Comparison of ENCODE assay signal across 1 cellular context in the genomic region with DNA sequence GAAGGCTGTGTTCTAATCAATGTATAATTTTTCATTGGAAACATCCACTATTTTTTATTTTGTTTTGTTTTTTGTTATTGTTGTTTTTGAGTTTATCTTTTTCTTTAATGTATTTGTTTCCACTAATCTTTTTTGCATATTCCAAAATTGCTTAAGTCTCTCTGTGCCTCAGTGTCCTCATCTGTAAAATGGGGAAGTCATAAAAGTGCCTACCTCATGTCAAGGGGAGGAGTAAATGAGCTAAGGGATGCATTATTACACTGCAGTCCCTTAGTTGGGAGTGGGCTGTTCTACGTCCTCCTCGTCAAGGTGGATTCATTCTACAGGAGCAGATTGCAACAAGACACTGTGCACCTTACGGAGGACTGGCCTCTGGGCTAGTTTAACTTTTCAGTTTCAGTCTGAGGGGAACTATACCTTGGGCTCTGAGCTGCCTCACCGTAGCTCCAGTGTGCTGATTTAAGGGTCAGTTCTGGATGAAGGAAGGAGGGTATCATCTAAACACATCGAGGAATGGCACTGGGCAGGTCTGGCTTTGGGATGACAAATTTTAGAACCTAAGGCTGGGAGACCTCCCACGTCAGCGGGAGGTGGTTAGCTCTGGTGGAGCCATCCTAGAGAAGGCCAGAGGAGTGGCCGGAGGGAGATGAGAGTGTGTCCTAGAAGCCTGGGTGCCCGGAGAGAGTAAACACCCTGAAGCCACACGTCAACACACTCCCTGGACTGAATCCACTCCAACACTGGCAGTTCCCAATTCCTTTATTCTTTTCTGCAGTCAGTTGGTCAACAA.
TF ChIP-seq lines count a peak whose summit lies in the region.

No MANE protein-coding gene starts in this region.

TF ChIP-seq in GM12878, 131 proteins besides CTCF, POLR2A, EP300 and RAD21 (continued from another document):
- TF ChIP-seq BMI1 (IDR thresholded peaks at IDR 0.05; ENCODE audit: borderline replicate concordance) (no peak), IKZF2 (IDR thresholded peaks at IDR 0.05) (no peak), NR2F1 (conservative IDR thresholded peaks at IDR 0.05) (no peak), HDAC2 (IDR thresholded peaks at IDR 0.05) (no peak), IRF4 (IDR thresholded peaks at IDR 0.05; ENCODE audit: low read depth, low read length) (no peak), EZH2 (IDR thresholded peaks at IDR 0.05; ENCODE audit: borderline replicate concordance, control insufficient read depth, low read depth, low read length) (no peak)
- TF ChIP-seq, protein P1, sequence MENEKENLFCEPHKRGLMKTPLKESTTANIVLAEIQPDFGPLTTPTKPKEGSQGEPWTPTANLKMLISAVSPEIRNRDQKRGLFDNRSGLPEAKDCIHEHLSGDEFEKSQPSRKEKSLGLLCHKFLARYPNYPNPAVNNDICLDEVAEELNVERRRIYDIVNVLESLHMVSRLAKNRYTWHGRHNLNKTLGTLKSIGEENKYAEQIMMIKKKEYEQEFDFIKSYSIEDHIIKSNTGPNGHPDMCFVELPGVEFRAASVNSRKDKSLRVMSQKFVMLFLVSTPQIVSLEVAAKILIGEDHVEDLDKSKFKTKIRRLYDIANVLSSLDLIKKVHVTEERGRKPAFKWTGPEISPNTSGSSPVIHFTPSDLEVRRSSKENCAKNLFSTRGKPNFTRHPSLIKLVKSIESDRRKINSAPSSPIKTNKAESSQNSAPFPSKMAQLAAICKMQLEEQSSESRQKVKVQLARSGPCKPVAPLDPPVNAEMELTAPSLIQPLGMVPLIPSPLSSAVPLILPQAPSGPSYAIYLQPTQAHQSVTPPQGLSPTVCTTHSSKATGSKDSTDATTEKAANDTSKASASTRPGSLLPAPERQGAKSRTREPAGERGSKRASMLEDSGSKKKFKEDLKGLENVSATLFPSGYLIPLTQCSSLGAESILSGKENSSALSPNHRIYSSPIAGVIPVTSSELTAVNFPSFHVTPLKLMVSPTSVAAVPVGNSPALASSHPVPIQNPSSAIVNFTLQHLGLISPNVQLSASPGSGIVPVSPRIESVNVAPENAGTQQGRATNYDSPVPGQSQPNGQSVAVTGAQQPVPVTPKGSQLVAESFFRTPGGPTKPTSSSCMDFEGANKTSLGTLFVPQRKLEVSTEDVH (IDR thresholded peaks at IDR 0.05; ENCODE audit: low read depth, partially characterized antibody) = no peak
- TF ChIP-seq, protein P2, sequence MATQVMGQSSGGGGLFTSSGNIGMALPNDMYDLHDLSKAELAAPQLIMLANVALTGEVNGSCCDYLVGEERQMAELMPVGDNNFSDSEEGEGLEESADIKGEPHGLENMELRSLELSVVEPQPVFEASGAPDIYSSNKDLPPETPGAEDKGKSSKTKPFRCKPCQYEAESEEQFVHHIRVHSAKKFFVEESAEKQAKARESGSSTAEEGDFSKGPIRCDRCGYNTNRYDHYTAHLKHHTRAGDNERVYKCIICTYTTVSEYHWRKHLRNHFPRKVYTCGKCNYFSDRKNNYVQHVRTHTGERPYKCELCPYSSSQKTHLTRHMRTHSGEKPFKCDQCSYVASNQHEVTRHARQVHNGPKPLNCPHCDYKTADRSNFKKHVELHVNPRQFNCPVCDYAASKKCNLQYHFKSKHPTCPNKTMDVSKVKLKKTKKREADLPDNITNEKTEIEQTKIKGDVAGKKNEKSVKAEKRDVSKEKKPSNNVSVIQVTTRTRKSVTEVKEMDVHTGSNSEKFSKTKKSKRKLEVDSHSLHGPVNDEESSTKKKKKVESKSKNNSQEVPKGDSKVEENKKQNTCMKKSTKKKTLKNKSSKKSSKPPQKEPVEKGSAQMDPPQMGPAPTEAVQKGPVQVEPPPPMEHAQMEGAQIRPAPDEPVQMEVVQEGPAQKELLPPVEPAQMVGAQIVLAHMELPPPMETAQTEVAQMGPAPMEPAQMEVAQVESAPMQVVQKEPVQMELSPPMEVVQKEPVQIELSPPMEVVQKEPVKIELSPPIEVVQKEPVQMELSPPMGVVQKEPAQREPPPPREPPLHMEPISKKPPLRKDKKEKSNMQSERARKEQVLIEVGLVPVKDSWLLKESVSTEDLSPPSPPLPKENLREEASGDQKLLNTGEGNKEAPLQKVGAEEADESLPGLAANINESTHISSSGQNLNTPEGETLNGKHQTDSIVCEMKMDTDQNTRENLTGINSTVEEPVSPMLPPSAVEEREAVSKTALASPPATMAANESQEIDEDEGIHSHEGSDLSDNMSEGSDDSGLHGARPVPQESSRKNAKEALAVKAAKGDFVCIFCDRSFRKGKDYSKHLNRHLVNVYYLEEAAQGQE (IDR thresholded peaks at IDR 0.05; ENCODE audit: low read depth, low read length) = no peak
- TF ChIP-seq, protein P3, sequence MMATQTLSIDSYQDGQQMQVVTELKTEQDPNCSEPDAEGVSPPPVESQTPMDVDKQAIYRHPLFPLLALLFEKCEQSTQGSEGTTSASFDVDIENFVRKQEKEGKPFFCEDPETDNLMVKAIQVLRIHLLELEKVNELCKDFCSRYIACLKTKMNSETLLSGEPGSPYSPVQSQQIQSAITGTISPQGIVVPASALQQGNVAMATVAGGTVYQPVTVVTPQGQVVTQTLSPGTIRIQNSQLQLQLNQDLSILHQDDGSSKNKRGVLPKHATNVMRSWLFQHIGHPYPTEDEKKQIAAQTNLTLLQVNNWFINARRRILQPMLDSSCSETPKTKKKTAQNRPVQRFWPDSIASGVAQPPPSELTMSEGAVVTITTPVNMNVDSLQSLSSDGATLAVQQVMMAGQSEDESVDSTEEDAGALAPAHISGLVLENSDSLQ (IDR thresholded peaks at IDR 0.05) = no peak
